7 cellular contexts compared by ENCODE assay signal in genomic region chr2:38528008-38528442, GRCh38.
DNase-seq lines count a peak whose midpoint lies in the region; ATAC-seq, FAIRE-seq and TF ChIP-seq lines count a peak whose summit lies in the region.

No MANE protein-coding gene starts in this region.

- no peak overlapping the region for H3K27ac Mint-ChIP-seq in activated T-cell treated with anti-CD3 and anti-CD28 coated beads, Interleukin-2, amount 50 U/mL, for 72 hours

- H3K4me1 Mint-ChIP-seq in activated T-cell treated with anti-CD3 and anti-CD28 coated beads, Interleukin-2, amount 50 U/mL, for 72 hours (ENCODE audit: low read depth), result peaks cover 9% of the 10 kb centered on the region

- H3K4me1 ChIP-seq in foreskin keratinocyte (peaks cover 4% of the 10 kb centered on the region), urinary bladder (ENCODE audit: insufficient read depth) (no peaks in the 10 kb centered on the region)

- DNase-seq in GM19239 (ENCODE audit: insufficient read length, low spot score) (no peak), NCI-H460 (ENCODE audit: extremely low read depth, low read depth) (peak; percentile 36), foreskin keratinocyte (peak in 1 of 2 donors; percentile 44), omental fat pad (ENCODE audit: low spot score) (no peak)
- peak; percentile 65 to 69 for DNase-seq in activated T-cell treated with anti-CD3 and anti-CD28 coated beads, Interleukin-2, amount 50 U/mL, for 72 hours

- H3K27ac ChIP-seq in foreskin keratinocyte, result no peak overlapping the region
- H3K27ac ChIP-seq in urinary bladder (ENCODE audit: low read depth), result no peak overlapping the region

- no peaks in the 10 kb centered on the region for H3K36me3 ChIP-seq in urinary bladder (ENCODE audit: insufficient read depth)

- H3K4me3 Mint-ChIP-seq in activated T-cell treated with anti-CD3 and anti-CD28 coated beads, Interleukin-2, amount 50 U/mL, for 72 hours, result peak overlapping the region; percentile 59 to 79

- no peaks in the 10 kb centered on the region for H3K9me3 Mint-ChIP-seq in activated T-cell treated with anti-CD3 and anti-CD28 coated beads, Interleukin-2, amount 50 U/mL, for 72 hours

- peak; percentile 85 to 89 for ATAC-seq in activated T-cell treated with anti-CD3 and anti-CD28 coated beads, Interleukin-2, amount 50 U/mL, for 72 hours (replicated peaks in 1 of 2)
- ATAC-seq in foreskin keratinocyte, result peak; percentile 75
- peak; percentile 48 for ATAC-seq in omental fat pad (ENCODE audit: low FRiP score)
- ATAC-seq in GM21737 (IDR thresholded peaks at IDR 0.05; ENCODE audit: unreplicated experiment), result no peak

- whole genome bisulfite sequencing in urinary bladder, result under 1% methylated on average over 27 of the region's 27 CpGs

- H3K4me3 ChIP-seq in urinary bladder (ENCODE audit: low read depth, low read length), result peak overlapping the region; percentile 26

- peak; percentile 58 for FAIRE-seq in GM19239 (lab: Jason Lieb, UNC)

- no peaks in the 10 kb centered on the region for H3K36me3 Mint-ChIP-seq in activated T-cell treated with anti-CD3 and anti-CD28 coated beads, Interleukin-2, amount 50 U/mL, for 72 hours (ENCODE audit: insufficient read depth in 2 of 2)

- TF ChIP-seq CTCF in foreskin keratinocyte (conservative IDR thresholded peaks at IDR 0.05), result peak; percentile 45
- no peak for TF ChIP-seq CTCF in omental fat pad (IDR thresholded peaks at IDR 0.05)

- peaks cover 3% of the 10 kb centered on the region for H3K27me3 ChIP-seq in foreskin keratinocyte

- H3K27me3 Mint-ChIP-seq in activated T-cell treated with anti-CD3 and anti-CD28 coated beads, Interleukin-2, amount 50 U/mL, for 72 hours (ENCODE audit: low read depth), result peaks cover 50% of the 10 kb centered on the region

Comparison
In these comparisons a context has a peak if more than half of its experiments do, and no peak if none do; other contexts are left out.
1. DNase-seq: peak in NCI-H460 (single experiment) and activated T-cell treated with anti-CD3 and anti-CD28 coated beads, Interleukin-2, amount 50 U/mL, for 72 hours (2 of 2); none in GM19239 (single experiment) and omental fat pad (single experiment).